In the genomic region with DNA sequence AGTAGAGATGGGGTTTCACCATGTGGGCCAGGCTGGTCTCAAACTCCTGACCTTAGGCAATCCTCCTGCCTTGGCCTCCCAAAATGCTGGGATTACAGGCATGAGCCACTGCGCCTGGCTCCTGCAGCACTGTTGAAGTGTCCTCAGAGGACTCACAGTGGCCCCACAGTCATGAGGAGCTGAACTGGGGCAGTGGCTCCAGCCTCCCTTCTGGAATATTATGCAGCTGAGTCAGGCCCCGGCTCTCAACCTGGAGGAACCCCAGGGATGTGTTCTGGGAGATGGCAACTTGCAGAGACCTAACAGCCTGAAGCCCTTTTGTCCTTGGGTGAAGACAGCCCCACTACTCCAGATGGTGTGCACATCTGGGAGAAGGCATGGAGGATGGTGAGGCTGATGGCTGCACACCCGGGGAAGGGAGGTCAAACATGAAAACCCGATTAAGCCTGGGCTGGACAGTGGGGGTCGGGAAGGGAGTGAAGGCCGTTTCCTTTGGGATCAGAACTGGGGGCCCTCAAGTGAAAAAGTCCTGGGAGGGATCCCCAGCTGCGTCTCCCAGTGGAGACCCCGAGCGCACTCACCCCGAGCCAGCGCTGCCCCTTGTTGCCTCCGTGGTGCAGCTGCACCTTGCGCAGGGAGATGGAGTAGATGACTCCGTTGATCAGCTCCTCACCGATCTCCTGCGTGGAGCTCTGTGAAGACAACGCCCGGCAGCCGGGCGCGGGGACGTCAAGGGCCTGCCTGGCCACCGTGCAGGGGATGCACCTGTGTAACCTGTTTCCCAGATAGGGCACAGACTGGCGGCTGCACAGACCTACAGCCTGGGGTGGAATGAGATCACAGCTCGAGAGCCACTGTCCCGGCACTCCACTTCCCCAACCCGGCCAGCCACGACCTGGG, we compare ENCODE assay signal across 14 cellular contexts. TPM values are rescaled to one million over a fixed set of nuclear protein-coding genes. Genes with fewer than 3 reads are reported as not detected.
A peak's percentile ranks its signal among the peaks of the same experiment; 100 is the strongest.
DNase-seq lines count a peak whose midpoint lies in the region; ATAC-seq and TF ChIP-seq lines count a peak whose summit lies in the region.
"Had no signal": no experiment of that assay in that cellular context is flagged by ENCODE, and none has a peak within 500 bp of the region (broad histone marks: within the 10 kb centered on the region; RNA-seq: fewer than 3 reads in every experiment).

No MANE protein-coding gene starts in this region.

- no peaks in the 10 kb centered on the region for H3K27me3 ChIP-seq in naive thymus-derived CD4-positive, alpha-beta T cell (ENCODE audit: control insufficient read depth in 2 of 2, insufficient read depth in 2 of 2, low read length in 2 of 2)
- no peaks in the 10 kb centered on the region for H3K27me3 ChIP-seq in SJCRH30
- H3K27me3 ChIP-seq: adrenal gland, ovary had no signal

- POLR2A ChIA-PET in naive thymus-derived CD4-positive, alpha-beta T cell (lab: Charles Lee), result interaction anchor here (1.2 to 1.4 kb wide), 2 partner anchors 7 to 35 kb away, joined by 3 read pairs; no protein-coding TSS in a partner anchor

- H3K36me3 Mint-ChIP-seq in glutamatergic neuron (ENCODE audit: unreplicated experiment), result no peaks in the 10 kb centered on the region
- peaks cover 0 to 16% (median under 1%) of the 10 kb centered on the region in 5 donors for H3K36me3 Mint-ChIP-seq in naive thymus-derived CD4-positive, alpha-beta T cell

- H3K9me3 Mint-ChIP-seq in glutamatergic neuron (ENCODE audit: unreplicated experiment), result peaks cover 21% of the 10 kb centered on the region
- H3K9me3 Mint-ChIP-seq in naive thymus-derived CD4-positive, alpha-beta T cell, result no peaks in the 10 kb centered on the region

- peaks cover 22% of the 10 kb centered on the region for H3K4me1 Mint-ChIP-seq in glutamatergic neuron (ENCODE audit: low read depth, unreplicated experiment)
- H3K4me1 Mint-ChIP-seq in naive thymus-derived CD4-positive, alpha-beta T cell, result peaks cover 11 to 38% (median 15%) of the 10 kb centered on the region in 7 donors

- TF ChIP-seq CTCF in glutamatergic neuron (IDR thresholded peaks at IDR 0.05; ENCODE audit: partially characterized antibody, unreplicated experiment), result no peak

- CTCF ChIA-PET in naive thymus-derived CD4-positive, alpha-beta T cell (lab: Charles Lee), result interaction anchor here (0.6 to 10.6 kb wide), 4 partner anchors 16 to 90 kb away, joined by 3 to 161 read pairs (median 5); no protein-coding TSS in a partner anchor

- H3K27me3 Mint-ChIP-seq in glutamatergic neuron (ENCODE audit: unreplicated experiment), result peaks cover 32% of the 10 kb centered on the region
- H3K27me3 Mint-ChIP-seq in naive thymus-derived CD4-positive, alpha-beta T cell, result no peaks in the 10 kb centered on the region

- DNase-seq in Right ventricle myocardium inferior (ENCODE audit: missing footprints) (peak; percentile 61), cardiac septum (ENCODE audit: low spot score) (no peak), glutamatergic neuron (no peak), D341Med (ENCODE audit: low spot score) (no peak), SJCRH30 (no peak)
- DNase-seq in naive thymus-derived CD4-positive, alpha-beta T cell, result peak in 1 of 9 donors; percentile 2
- DNase-seq: NCI-H1105; SHP77; stimulated activated naive CD4-positive, alpha-beta T cell had no signal

- H3K27ac ChIP-seq in naive thymus-derived CD4-positive, alpha-beta T cell (ENCODE audit: low read depth, low read length), result no peak overlapping the region
- no peak overlapping the region for H3K27ac ChIP-seq in SJCRH30
- H3K27ac ChIP-seq: ovary had no signal

- peaks cover 0 to 50% (median 9%) of the 10 kb centered on the region in 3 experiments for H3K36me3 ChIP-seq in naive thymus-derived CD4-positive, alpha-beta T cell (ENCODE audit: control insufficient read depth in 2 of 3, insufficient read depth in 3 of 3, low read length in 3 of 3)
- H3K36me3 ChIP-seq in SJCRH30, result 0 out of 2 replicates have a peak, but pooled peaks cover 2% of the 10 kb centered on the region
- H3K36me3 ChIP-seq: ovary had no signal

- H3K27ac Mint-ChIP-seq in glutamatergic neuron (ENCODE audit: unreplicated experiment), result peak overlapping the region; percentile 64
- peak overlapping the region in 2 of 9 donors; percentile 11 to 43 for H3K27ac Mint-ChIP-seq in naive thymus-derived CD4-positive, alpha-beta T cell

- no peak overlapping the region for H3K4me3 Mint-ChIP-seq in glutamatergic neuron (ENCODE audit: unreplicated experiment)
- no peak overlapping the region for H3K4me3 Mint-ChIP-seq in naive thymus-derived CD4-positive, alpha-beta T cell

- no peaks in the 10 kb centered on the region for H3K9me3 ChIP-seq in naive thymus-derived CD4-positive, alpha-beta T cell (ENCODE audit: control insufficient read depth in 2 of 3, low read length in 3 of 3)
- H3K9me3 ChIP-seq in SJCRH30 (replicated peaks), result no peaks in the 10 kb centered on the region
- H3K9me3 ChIP-seq: adrenal gland, ovary had no signal

- intact Hi-C loops in Right ventricle myocardium inferior (cut with DNase I), result no loop called here
- intact Hi-C loops in cardiac septum (cut with DNase I), result no loop called here
- intact Hi-C loops in naive thymus-derived CD4-positive, alpha-beta T cell (cut with micrococcal nuclease), result no loop called here

- ATAC-seq in Right ventricle myocardium inferior (no peak), GM21786 (IDR thresholded peaks at IDR 0.05; ENCODE audit: unreplicated experiment) (no peak), HG02885 (IDR thresholded peaks at IDR 0.05; ENCODE audit: poor library complexity, unreplicated experiment) (no peak)
- ATAC-seq in naive thymus-derived CD4-positive, alpha-beta T cell, result peak; percentile 12

- peaks cover 22 to 41% of the 10 kb centered on the region in 2 donors for H3K4me1 ChIP-seq in naive thymus-derived CD4-positive, alpha-beta T cell (ENCODE audit: control insufficient read depth in 2 of 2, insufficient read depth in 2 of 2, low read length in 2 of 2)
- peaks cover 29% of the 10 kb centered on the region for H3K4me1 ChIP-seq in SJCRH30

- H3K4me3 ChIP-seq in naive thymus-derived CD4-positive, alpha-beta T cell (ENCODE audit: low read length), result no peak overlapping the region
- no peak overlapping the region for H3K4me3 ChIP-seq in SJCRH30
- H3K4me3 ChIP-seq: adrenal gland, ovary, smooth muscle cell had no signal

RNA-seq across cellular contexts. Expression of a gene that starts 9.3 kb away (rescaled TPM):
- total RNA-seq in Right ventricle myocardium inferior (33.7 TPM), cardiac septum (23.9 TPM), glutamatergic neuron (ENCODE audit: unreplicated experiment) (449 TPM)
- total RNA-seq in naive thymus-derived CD4-positive, alpha-beta T cell, result 100 to 1,000 TPM in 2 of 5 experiments, 10 to 100 TPM in 3; 73.9 to 123 (median 79.7) TPM
- polyA plus RNA-seq in naive thymus-derived CD4-positive, alpha-beta T cell, result 10 to 100 TPM; 17.8 to 35.7 TPM
- total RNA-seq in SJCRH30 (2014; rRNA removed; shearing (Covaris generic)), result 21.5 and 26.9 TPM in 2 replicates

RNA-seq across cellular contexts. Expression of a gene that starts 49.9 kb away (rescaled TPM):
- total RNA-seq in Right ventricle myocardium inferior (7.7 TPM), cardiac septum (0.59 TPM), glutamatergic neuron (ENCODE audit: unreplicated experiment) (3.8 TPM)
- 1 to 10 TPM in 3 of 5 experiments, under 1 TPM in 2; 0.32 to 2.3 (median 2.2) TPM for total RNA-seq in naive thymus-derived CD4-positive, alpha-beta T cell
- not detected for polyA plus RNA-seq in naive thymus-derived CD4-positive, alpha-beta T cell
- total RNA-seq in SJCRH30 (2014; rRNA removed; shearing (Covaris generic)), result 0.53 and 0.71 TPM in 2 replicates

RNA-seq across cellular contexts. Expression of a gene that starts 52.0 kb away (rescaled TPM):
- total RNA-seq in Right ventricle myocardium inferior, result 8.2 TPM
- total RNA-seq in cardiac septum, result 4.6 TPM
- total RNA-seq in glutamatergic neuron (ENCODE audit: unreplicated experiment), result 1.3 TPM
- total RNA-seq in naive thymus-derived CD4-positive, alpha-beta T cell, result 10 to 100 TPM in 2 of 5 experiments, 1 to 10 TPM in 3; 3.4 to 14.8 (median 5.5) TPM
- polyA plus RNA-seq in naive thymus-derived CD4-positive, alpha-beta T cell, result under 1 TPM in 1 of 2 donors, not detected in 1; 0.14 TPM
- 1.2 TPM in 2 replicates for total RNA-seq in SJCRH30 (2014; rRNA removed; shearing (Covaris generic))
